Comparison of ENCODE assay signal across 21 cellular contexts in genomic region chr16:47979783-47980182, GRCh38.
"Had no signal": no experiment of that assay in that cellular context is flagged by ENCODE, and none has a peak within 500 bp of the region (broad histone marks: within the 10 kb centered on the region; RNA-seq: fewer than 3 reads in every experiment).

No MANE protein-coding gene starts in this region.

- H3K9me3 ChIP-seq: gastrocnemius medialis, heart right ventricle, mucosa of descending colon, ovary, tibial artery, upper lobe of right lung, vagina had no signal

- H3K27ac ChIP-seq: gastrocnemius medialis, heart right ventricle, ovary, tibial artery, upper lobe of right lung, vagina had no signal

- H3K4me2 ChIP-seq: smooth muscle cell had no signal

- H3K27me3 ChIP-seq: gastrocnemius medialis, ovary, tibial artery, upper lobe of right lung, vagina had no signal

- H3K36me3 ChIP-seq: gastrocnemius medialis, heart right ventricle, ovary, tibial artery, upper lobe of right lung, vagina had no signal

- H3K4me3 ChIP-seq: gastrocnemius medialis, heart right ventricle, mucosa of descending colon, ovary, smooth muscle cell, tibial artery, upper lobe of right lung, vagina had no signal

- H3K4me1 ChIP-seq: upper lobe of right lung, vagina had no signal

- ATAC-seq: esophagus mucosa; gastrocnemius medialis; heart right ventricle; left lobe of liver; mucosa of descending colon; natural killer cell; right cardiac atrium; stimulated activated effector memory CD8-positive, alpha-beta T cell treated with anti-CD3 and anti-CD28 coated beads, Interleukin-12 subunit alpha, Interleukin-12 subunit beta, amount 100 ng/mL, for 72 hours; stimulated activated naive CD8-positive, alpha-beta T cell treated with anti-CD3 and anti-CD28 coated beads, Interleukin-15, Interleukin-2, amounts not matched to agents 100 U/mL and 50 U/mL, for 24 hours; upper lobe of right lung had no signal

- DNase-seq: cortex of kidney; effector memory CD4-positive, alpha-beta T cell; gastrocnemius medialis; heart right ventricle; hypothalamus; kidney glomerular epithelial cell; mammary epithelial cell; mucosa of descending colon; natural killer cell; ovary; right cardiac atrium; stimulated activated CD4-positive, alpha-beta T cell treated with anti-CD3 and anti-CD28 coated beads, Interleukin-4, amount 100 ng/mL, for 1 hour; stimulated activated CD8-positive, alpha-beta memory T cell treated with anti-CD3 and anti-CD28 coated beads, Interleukin-4, amount 100 ng/mL, for 48 hours; stimulated activated naive CD8-positive, alpha-beta T cell treated with anti-CD3 and anti-CD28 coated beads, Interleukin-15, Interleukin-2, amounts not matched to agents 100 U/mL and 50 U/mL, for 24 hours; tibial artery; upper lobe of right lung had no signal
